12 cellular contexts compared by ENCODE assay signal in the genomic region with DNA sequence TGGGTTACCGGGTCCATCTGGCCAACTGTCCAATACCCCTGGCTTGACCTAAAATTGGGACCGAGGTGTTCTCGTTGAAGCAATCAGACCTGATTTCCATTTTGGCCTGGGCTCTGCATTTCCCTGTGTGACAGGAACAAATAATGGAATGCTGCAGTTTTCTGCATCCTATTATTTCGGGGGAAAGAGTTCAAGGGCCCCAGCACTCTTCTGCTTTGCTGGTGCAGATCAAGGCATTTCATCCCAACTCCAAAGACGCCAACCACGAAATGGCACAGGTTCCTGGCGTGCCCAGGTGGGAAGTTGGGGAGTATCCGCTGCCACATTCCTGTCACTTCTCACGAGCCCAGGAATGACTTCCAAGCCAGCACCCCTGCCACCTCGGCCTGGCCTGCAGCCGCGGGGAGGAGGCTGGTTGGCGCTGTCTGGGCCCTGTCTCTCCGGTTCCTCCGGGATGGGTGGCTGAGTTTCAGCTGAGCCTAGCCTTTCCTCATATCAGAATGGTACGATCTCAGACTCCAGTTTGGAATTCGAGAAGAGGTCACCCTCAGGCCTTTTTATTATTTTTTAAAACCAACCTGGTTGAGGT.
"Had no signal": no experiment of that assay in that cellular context is flagged by ENCODE, and none has a peak within 500 bp of the region (broad histone marks: within the 10 kb centered on the region; RNA-seq: fewer than 3 reads in every experiment).

No MANE protein-coding gene starts in this region.

- H3K27ac Mint-ChIP-seq: activated CD4-positive, alpha-beta memory T cell treated with anti-CD3 and anti-CD28 coated beads for 36 hours; activated naive CD8-positive, alpha-beta T cell treated with anti-CD3 and anti-CD28 coated beads, Interleukin-2, amount 10 ng/mL, durations not matched to agents 7 days and 5 days; memory B cell; stimulated activated naive B cell treated with anti-CD40 and anti-IgM and Interleukin-4, amounts not matched to agents 10 μg/mL and 1 μg/mL and 100 μg/mL, for 72 hours had no signal

- H3K4me3 ChIP-seq: left lung, upper lobe of left lung had no signal

- DNase-seq: activated CD4-positive, alpha-beta memory T cell treated with anti-CD3 and anti-CD28 coated beads for 36 hours; activated CD4-positive, alpha-beta T cell treated with anti-CD3 and anti-CD28 coated beads for 1 hour; activated gamma-delta T cell; activated naive CD8-positive, alpha-beta T cell treated with anti-CD3 and anti-CD28 coated beads, Interleukin-2, amount 10 ng/mL, durations not matched to agents 7 days and 5 days; activated T-cell treated with anti-CD3 and anti-CD28 coated beads, Interleukin-2, amount 50 U/mL, for 48 hours; central memory CD4-positive, alpha-beta T cell; left lung; stimulated activated naive B cell treated with anti-CD40 and anti-IgM and Interleukin-4, amounts not matched to agents 10 μg/mL and 1 μg/mL and 100 μg/mL, for 72 hours; T1000 had no signal

- H3K36me3 Mint-ChIP-seq: activated CD4-positive, alpha-beta memory T cell treated with anti-CD3 and anti-CD28 coated beads for 36 hours; activated naive CD8-positive, alpha-beta T cell treated with anti-CD3 and anti-CD28 coated beads, Interleukin-2, amount 10 ng/mL, durations not matched to agents 7 days and 5 days; memory B cell; stimulated activated naive B cell treated with anti-CD40 and anti-IgM and Interleukin-4, amounts not matched to agents 10 μg/mL and 1 μg/mL and 100 μg/mL, for 72 hours had no signal

- H3K27me3 Mint-ChIP-seq: activated CD4-positive, alpha-beta memory T cell treated with anti-CD3 and anti-CD28 coated beads for 36 hours had no signal

- H3K36me3 ChIP-seq: esophagus muscularis mucosa, left lung, upper lobe of left lung had no signal

- H3K27ac ChIP-seq: left lung had no signal

- H3K9me3 Mint-ChIP-seq: activated CD4-positive, alpha-beta memory T cell treated with anti-CD3 and anti-CD28 coated beads for 36 hours; activated naive CD8-positive, alpha-beta T cell treated with anti-CD3 and anti-CD28 coated beads, Interleukin-2, amount 10 ng/mL, durations not matched to agents 7 days and 5 days; memory B cell; stimulated activated naive B cell treated with anti-CD40 and anti-IgM and Interleukin-4, amounts not matched to agents 10 μg/mL and 1 μg/mL and 100 μg/mL, for 72 hours had no signal

- H3K4me3 Mint-ChIP-seq: activated CD4-positive, alpha-beta memory T cell treated with anti-CD3 and anti-CD28 coated beads for 36 hours; activated naive CD8-positive, alpha-beta T cell treated with anti-CD3 and anti-CD28 coated beads, Interleukin-2, amount 10 ng/mL, durations not matched to agents 7 days and 5 days; memory B cell; stimulated activated naive B cell treated with anti-CD40 and anti-IgM and Interleukin-4, amounts not matched to agents 10 μg/mL and 1 μg/mL and 100 μg/mL, for 72 hours had no signal

- ATAC-seq: stimulated activated naive B cell treated with anti-CD40 and anti-IgM and Interleukin-4, amounts not matched to agents 10 μg/mL and 1 μg/mL and 100 μg/mL, for 72 hours had no signal

- H3K27me3 ChIP-seq: esophagus muscularis mucosa, left lung, upper lobe of left lung had no signal

- H3K9me3 ChIP-seq: esophagus muscularis mucosa, left lung, upper lobe of left lung had no signal
